10 cellular contexts compared by ENCODE assay signal in genomic region chr15:90161946-90162345, GRCh38. TPM values are rescaled to one million over a fixed set of nuclear protein-coding genes. Genes with fewer than 3 reads are reported as not detected.
DNase-seq lines count a peak whose midpoint lies in the region; ATAC-seq and TF ChIP-seq lines count a peak whose summit lies in the region.
"Had no signal": no experiment of that assay in that cellular context is flagged by ENCODE, and none has a peak within 500 bp of the region (broad histone marks: within the 10 kb centered on the region; RNA-seq: fewer than 3 reads in every experiment).

No MANE protein-coding gene starts in this region.

- TF ChIP-seq CTCF in GM13976 (IDR thresholded peaks at IDR 0.05; ENCODE audit: borderline replicate concordance, control extremely low read depth, extremely low read depth, insufficient read depth, missing control alignments) (no peak), MM.1S (IDR thresholded peaks at IDR 0.05; ENCODE audit: low read length) (no peak)

- peaks cover 10% of the 10 kb centered on the region; the same call in 1 of the 2 replicates for H3F3A ChIP-seq in MM.1S (ENCODE audit: insufficient read depth, low read length)

- intact Hi-C loops in Right ventricle myocardium superior (cut with DNase I): no loop called here

- H4K20me1 ChIP-seq in MM.1S (ENCODE audit: insufficient read depth, low read length): no peaks in the 10 kb centered on the region

- H3K4me1 ChIP-seq in MM.1S (ENCODE audit: low read length): peaks cover 18% of the 10 kb centered on the region

- H3K27me3 ChIP-seq in MM.1S (replicated peaks; ENCODE audit: insufficient read depth, low read length): no peaks in the 10 kb centered on the region
- H3K27me3 ChIP-seq: tibial artery had no signal

- H3K4me2 ChIP-seq in MM.1S (ENCODE audit: low read depth, low read length): peak overlapping the region; percentile 24; the same call in 1 of the 2 replicates

- H3K36me3 ChIP-seq in MM.1S (replicated peaks; ENCODE audit: insufficient read depth, low read length): no peaks in the 10 kb centered on the region
- H3K36me3 ChIP-seq: tibial artery had no signal

- H3K9me2 ChIP-seq in MM.1S (replicated peaks; ENCODE audit: insufficient read depth, low read length): no peaks in the 10 kb centered on the region

- ATAC-seq in GM21786 (IDR thresholded peaks at IDR 0.05; ENCODE audit: unreplicated experiment) (peak; percentile 81), Right ventricle myocardium superior (ENCODE audit: poor library complexity) (no peak), GM19395 (IDR thresholded peaks at IDR 0.05; ENCODE audit: unreplicated experiment) (no peak)
- no peak for ATAC-seq in stimulated activated naive CD8-positive, alpha-beta T cell treated with anti-CD3 and anti-CD28 coated beads, Interleukin-15, Interleukin-2, amounts not matched to agents 100 U/mL and 50 U/mL, for 24 hours

- in situ Hi-C loops in GM13976 (cut with MboI; ENCODE audit: low sequenced_read_pairs, unreplicated experiment): no loop called here

- H3K4me3 ChIP-seq in MM.1S (ENCODE audit: low read length): no peak overlapping the region
- H3K4me3 ChIP-seq: tibial artery had no signal

- H3K27ac ChIP-seq in MM.1S (ENCODE audit: low read length): peak overlapping the region; percentile 0; the same call in 1 of the 2 replicates
- H3K27ac ChIP-seq: tibial artery had no signal

- H3K9me3 ChIP-seq in MM.1S (replicated peaks; ENCODE audit: insufficient read depth, low read length): no peaks in the 10 kb centered on the region
- H3K9me3 ChIP-seq: tibial artery had no signal

- DNase-seq in GM13976 (ENCODE audit: low spot score) (peak; percentile 55), MM.1S (peak; percentile 51), left kidney (ENCODE audit: low read depth, low spot score) (peak; percentile 56), Right ventricle myocardium superior (no peak), kidney glomerular epithelial cell (lab: John Stamatoyannopoulos, UW) (no peak)
- DNase-seq in stimulated activated naive CD8-positive, alpha-beta T cell treated with anti-CD3 and anti-CD28 coated beads, Interleukin-15, Interleukin-2, amounts not matched to agents 100 U/mL and 50 U/mL, for 24 hours: no peak
- DNase-seq: retina, tibial artery had no signal

- no peaks in the 10 kb centered on the region for H3K79me2 ChIP-seq in MM.1S (ENCODE audit: low read length)

- no peak overlapping the region for H2AFZ ChIP-seq in MM.1S (ENCODE audit: low read length)

- no peak overlapping the region for H3K9ac ChIP-seq in MM.1S (ENCODE audit: low read length)

RNA-seq across cellular contexts. Expression of gene SEMA4B, which starts 39.2 kb away (rescaled TPM):
- 24.6 TPM for total RNA-seq in Right ventricle myocardium superior

RNA-seq across cellular contexts. Expression of gene IDH2, which starts 59.7 kb away (rescaled TPM):
- total RNA-seq in Right ventricle myocardium superior: 1,067 TPM

Comparison
In these comparisons a context has a peak if more than half of its experiments do, and no peak if none do; other contexts are left out.
1. DNase-seq: peak in GM13976 (single experiment), MM.1S (single experiment) and left kidney (single experiment); none in Right ventricle myocardium superior (single experiment), kidney glomerular epithelial cell (single experiment) and stimulated activated naive CD8-positive, alpha-beta T cell treated with anti-CD3 and anti-CD28 coated beads, Interleukin-15, Interleukin-2, amounts not matched to agents 100 U/mL and 50 U/mL, for 24 hours (single experiment).